In the genomic region with DNA sequence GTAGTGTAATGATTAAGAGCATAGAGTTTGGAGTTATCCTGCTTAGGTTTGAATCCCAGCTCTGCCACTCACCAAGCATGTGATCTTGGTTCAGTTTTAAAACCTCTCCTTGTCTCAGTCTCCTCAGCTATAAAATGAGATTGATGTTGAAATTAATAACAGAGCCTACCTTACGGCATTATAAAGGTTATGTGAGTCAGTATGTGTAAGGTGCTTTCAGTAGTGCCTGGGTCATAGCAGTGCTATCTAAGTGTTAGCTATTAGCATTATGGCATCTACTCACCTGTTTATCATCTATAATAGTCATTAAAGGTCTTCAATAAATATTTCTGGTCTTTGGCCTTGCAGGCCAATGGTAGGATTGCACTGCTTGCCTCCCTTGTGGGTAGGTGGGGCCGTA, we compare ENCODE assay signal across 1 cellular context.
TF ChIP-seq lines count a peak whose summit lies in the region.

No MANE protein-coding gene starts in this region.

TF ChIP-seq in WTC11, 78 proteins besides CTCF, POLR2A, EP300 and RAD21 (continued from another document):
- TF ChIP-seq, protein P1, sequence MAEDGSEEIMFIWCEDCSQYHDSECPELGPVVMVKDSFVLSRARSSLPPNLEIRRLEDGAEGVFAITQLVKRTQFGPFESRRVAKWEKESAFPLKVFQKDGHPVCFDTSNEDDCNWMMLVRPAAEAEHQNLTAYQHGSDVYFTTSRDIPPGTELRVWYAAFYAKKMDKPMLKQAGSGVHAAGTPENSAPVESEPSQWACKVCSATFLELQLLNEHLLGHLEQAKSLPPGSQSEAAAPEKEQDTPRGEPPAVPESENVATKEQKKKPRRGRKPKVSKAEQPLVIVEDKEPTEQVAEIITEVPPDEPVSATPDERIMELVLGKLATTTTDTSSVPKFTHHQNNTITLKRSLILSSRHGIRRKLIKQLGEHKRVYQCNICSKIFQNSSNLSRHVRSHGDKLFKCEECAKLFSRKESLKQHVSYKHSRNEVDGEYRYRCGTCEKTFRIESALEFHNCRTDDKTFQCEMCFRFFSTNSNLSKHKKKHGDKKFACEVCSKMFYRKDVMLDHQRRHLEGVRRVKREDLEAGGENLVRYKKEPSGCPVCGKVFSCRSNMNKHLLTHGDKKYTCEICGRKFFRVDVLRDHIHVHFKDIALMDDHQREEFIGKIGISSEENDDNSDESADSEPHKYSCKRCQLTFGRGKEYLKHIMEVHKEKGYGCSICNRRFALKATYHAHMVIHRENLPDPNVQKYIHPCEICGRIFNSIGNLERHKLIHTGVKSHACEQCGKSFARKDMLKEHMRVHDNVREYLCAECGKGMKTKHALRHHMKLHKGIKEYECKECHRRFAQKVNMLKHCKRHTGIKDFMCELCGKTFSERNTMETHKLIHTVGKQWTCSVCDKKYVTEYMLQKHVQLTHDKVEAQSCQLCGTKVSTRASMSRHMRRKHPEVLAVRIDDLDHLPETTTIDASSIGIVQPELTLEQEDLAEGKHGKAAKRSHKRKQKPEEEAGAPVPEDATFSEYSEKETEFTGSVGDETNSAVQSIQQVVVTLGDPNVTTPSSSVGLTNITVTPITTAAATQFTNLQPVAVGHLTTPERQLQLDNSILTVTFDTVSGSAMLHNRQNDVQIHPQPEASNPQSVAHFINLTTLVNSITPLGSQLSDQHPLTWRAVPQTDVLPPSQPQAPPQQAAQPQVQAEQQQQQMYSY (CRISPR knock-in tag; IDR thresholded peaks at IDR 0.05): no peak
- TF ChIP-seq ZNF138 (CRISPR knock-in tag; conservative IDR thresholded peaks at IDR 0.05) (no peak), CBFB (CRISPR knock-in tag; IDR thresholded peaks at IDR 0.05; ENCODE audit: low read depth) (no peak), ERG (CRISPR knock-in tag; IDR thresholded peaks at IDR 0.05) (no peak), OVOL2 (CRISPR knock-in tag; IDR thresholded peaks at IDR 0.05; ENCODE audit: borderline replicate concordance) (no peak), TCF7 (CRISPR knock-in tag; IDR thresholded peaks at IDR 0.05; ENCODE audit: low read depth) (no peak), ETV6 (CRISPR knock-in tag; IDR thresholded peaks at IDR 0.05) (no peak)
- TF ChIP-seq, protein P2, sequence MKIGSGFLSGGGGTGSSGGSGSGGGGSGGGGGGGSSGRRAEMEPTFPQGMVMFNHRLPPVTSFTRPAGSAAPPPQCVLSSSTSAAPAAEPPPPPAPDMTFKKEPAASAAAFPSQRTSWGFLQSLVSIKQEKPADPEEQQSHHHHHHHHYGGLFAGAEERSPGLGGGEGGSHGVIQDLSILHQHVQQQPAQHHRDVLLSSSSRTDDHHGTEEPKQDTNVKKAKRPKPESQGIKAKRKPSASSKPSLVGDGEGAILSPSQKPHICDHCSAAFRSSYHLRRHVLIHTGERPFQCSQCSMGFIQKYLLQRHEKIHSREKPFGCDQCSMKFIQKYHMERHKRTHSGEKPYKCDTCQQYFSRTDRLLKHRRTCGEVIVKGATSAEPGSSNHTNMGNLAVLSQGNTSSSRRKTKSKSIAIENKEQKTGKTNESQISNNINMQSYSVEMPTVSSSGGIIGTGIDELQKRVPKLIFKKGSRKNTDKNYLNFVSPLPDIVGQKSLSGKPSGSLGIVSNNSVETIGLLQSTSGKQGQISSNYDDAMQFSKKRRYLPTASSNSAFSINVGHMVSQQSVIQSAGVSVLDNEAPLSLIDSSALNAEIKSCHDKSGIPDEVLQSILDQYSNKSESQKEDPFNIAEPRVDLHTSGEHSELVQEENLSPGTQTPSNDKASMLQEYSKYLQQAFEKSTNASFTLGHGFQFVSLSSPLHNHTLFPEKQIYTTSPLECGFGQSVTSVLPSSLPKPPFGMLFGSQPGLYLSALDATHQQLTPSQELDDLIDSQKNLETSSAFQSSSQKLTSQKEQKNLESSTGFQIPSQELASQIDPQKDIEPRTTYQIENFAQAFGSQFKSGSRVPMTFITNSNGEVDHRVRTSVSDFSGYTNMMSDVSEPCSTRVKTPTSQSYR (CRISPR knock-in tag; IDR thresholded peaks at IDR 0.05): no peak
